1 cellular context compared by ENCODE assay signal in genomic region chr11:797300-798092, GRCh38.
TF ChIP-seq lines count a peak whose summit lies in the region.

No MANE protein-coding gene starts in this region.

TF ChIP-seq in GM12878, 131 proteins besides CTCF, POLR2A, EP300 and RAD21 (continued from another document):
- TF ChIP-seq IRF3 (IDR thresholded peaks at IDR 0.05) (no peak), HDGF (IDR thresholded peaks at IDR 0.05) (0 out of 2 replicates have a peak, but pooled peaks have one; percentile 59), CEBPB (IDR thresholded peaks at IDR 0.05; ENCODE audit: borderline replicate concordance in 1 of 2, low read depth in 2 of 2, low read length in 2 of 2) (no peak), TCF12 (IDR thresholded peaks at IDR 0.05; ENCODE audit: low read depth, low read length) (no peak), USF2 (IDR thresholded peaks at IDR 0.05; ENCODE audit: borderline replicate concordance, low read depth, low read length) (no peak), E2F8 (IDR thresholded peaks at IDR 0.05; ENCODE audit: low read depth, partially characterized antibody) (no peak), FOXK2 (IDR thresholded peaks at IDR 0.05) (no peak), NKRF (conservative IDR thresholded peaks at IDR 0.05) (peak; percentile 57), PBX3 (IDR thresholded peaks at IDR 0.05; ENCODE audit: insufficient replicate concordance, low read depth, low read length) (no peak), RELB (IDR thresholded peaks at IDR 0.05; ENCODE audit: low read depth) (no peak), ZNF622 (IDR thresholded peaks at IDR 0.05) (no peak), SUPT20H (IDR thresholded peaks at IDR 0.05; ENCODE audit: borderline replicate concordance, control insufficient read depth, low read depth, low read length) (no peak)
